In the genomic region with DNA sequence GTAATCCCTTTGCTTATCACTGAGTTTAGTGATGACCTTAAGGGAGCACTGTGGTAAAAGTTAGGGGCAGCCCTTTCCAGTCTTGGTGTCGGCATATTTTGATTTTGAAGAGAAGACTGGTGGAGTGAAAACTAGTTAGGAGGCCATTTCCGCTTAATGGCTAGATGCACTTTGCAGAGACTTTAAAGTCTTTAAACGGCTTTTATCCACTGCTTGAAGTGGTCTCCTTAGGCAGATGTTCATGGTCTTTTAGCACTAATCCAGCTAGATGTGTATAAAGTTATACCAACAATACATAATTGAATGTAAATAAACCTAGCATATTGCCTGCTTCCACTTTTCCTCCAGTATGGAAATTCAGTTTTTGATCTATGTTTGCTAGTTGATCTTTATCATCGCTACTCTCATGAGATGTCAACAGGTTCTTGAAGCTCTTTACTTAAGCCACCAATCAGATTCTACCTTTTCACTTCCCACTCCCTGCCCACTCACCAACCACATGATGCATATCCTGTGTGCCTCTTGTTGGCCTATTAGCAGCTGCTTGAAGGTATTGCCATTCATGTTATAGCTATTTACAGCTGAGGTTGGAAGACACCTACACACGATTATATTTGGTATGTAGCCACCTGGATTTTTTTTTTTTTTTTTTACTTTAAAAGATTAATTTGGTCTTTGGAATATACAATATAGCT, we compare ENCODE assay signal across 1 cellular context.
TF ChIP-seq lines count a peak whose summit lies in the region.

No MANE protein-coding gene starts in this region.

TF ChIP-seq in GM23338, 12 proteins besides CTCF, POLR2A, EP300 and RAD21 (continued from another document):
- TF ChIP-seq, protein P1, sequence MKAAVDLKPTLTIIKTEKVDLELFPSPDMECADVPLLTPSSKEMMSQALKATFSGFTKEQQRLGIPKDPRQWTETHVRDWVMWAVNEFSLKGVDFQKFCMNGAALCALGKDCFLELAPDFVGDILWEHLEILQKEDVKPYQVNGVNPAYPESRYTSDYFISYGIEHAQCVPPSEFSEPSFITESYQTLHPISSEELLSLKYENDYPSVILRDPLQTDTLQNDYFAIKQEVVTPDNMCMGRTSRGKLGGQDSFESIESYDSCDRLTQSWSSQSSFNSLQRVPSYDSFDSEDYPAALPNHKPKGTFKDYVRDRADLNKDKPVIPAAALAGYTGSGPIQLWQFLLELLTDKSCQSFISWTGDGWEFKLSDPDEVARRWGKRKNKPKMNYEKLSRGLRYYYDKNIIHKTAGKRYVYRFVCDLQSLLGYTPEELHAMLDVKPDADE (IDR thresholded peaks at IDR 0.05), result no peak
- TF ChIP-seq JUNB (IDR thresholded peaks at IDR 0.05; ENCODE audit: unreplicated experiment) (no peak), EZH2 (IDR thresholded peaks at IDR 0.05; ENCODE audit: low read depth, unreplicated experiment) (no peak), EZH2phosphoT487 (IDR thresholded peaks at IDR 0.05; ENCODE audit: unreplicated experiment) (no peak)
